In genomic region chr1:12878453-12878852, GRCh38 we compare ENCODE assay signal across 4 cellular contexts. TPM values are rescaled to one million over a fixed set of nuclear protein-coding genes. Genes with fewer than 3 reads are reported as not detected.
"Had no signal": no experiment of that assay in that cellular context is flagged by ENCODE, and none has a peak within 500 bp of the region (broad histone marks: within the 10 kb centered on the region; RNA-seq: fewer than 3 reads in every experiment).

No MANE protein-coding gene starts in this region.

RNA-seq across cellular contexts. Expression of gene PRAMEF4, which starts 7.5 kb away (rescaled TPM):
- polyA plus RNA-seq: HepG2, IgD-negative memory B cell, IMR-90, K562 had no signal

RNA-seq across cellular contexts. Expression of gene PRAMEF10, which starts 19.6 kb away (rescaled TPM):
- polyA plus RNA-seq: HepG2, IgD-negative memory B cell, IMR-90, K562 had no signal

RNA-seq across cellular contexts. Expression of gene PRAMEF2, which starts 21.6 kb away (rescaled TPM):
- polyA plus RNA-seq: HepG2, IgD-negative memory B cell, IMR-90, K562 had no signal

RNA-seq across cellular contexts. Expression of gene HNRNPCL1, which starts 29.9 kb away (rescaled TPM):
- polyA plus RNA-seq: HepG2, IgD-negative memory B cell, IMR-90 had no signal

RNA-seq across cellular contexts. Expression of gene PRAMEF7, which starts 38.0 kb away (rescaled TPM):
- polyA plus RNA-seq: HepG2, IgD-negative memory B cell, IMR-90, K562 had no signal
